24 cellular contexts compared by ENCODE assay signal in genomic region chr15:37416103-37416502, GRCh38.
DNase-seq lines count a peak whose midpoint lies in the region; ATAC-seq, FAIRE-seq and TF ChIP-seq lines count a peak whose summit lies in the region.
"Had no signal": no experiment of that assay in that cellular context is flagged by ENCODE, and none has a peak within 500 bp of the region (broad histone marks: within the 10 kb centered on the region; RNA-seq: fewer than 3 reads in every experiment).

No MANE protein-coding gene starts in this region.

- no peaks in the 10 kb centered on the region; the same call in 1 of the 2 replicates for H3K9me3 ChIP-seq in HepG2 (ENCODE audit: low read length)
- H3K9me3 ChIP-seq in right lobe of liver = no peaks in the 10 kb centered on the region
- no peaks in the 10 kb centered on the region for H3K9me3 ChIP-seq in K562 (replicated peaks; ENCODE audit: control insufficient read depth, insufficient read depth, low read depth, low read length)
- H3K9me3 ChIP-seq: BE2C, BLaER1 had no signal

- CTCF ChIA-PET in HepG2 (lab: Yijun Ruan, JAX; ENCODE audit: low intra/inter-chr PET ratio, low total read pairs) = no interaction called here
- CTCF ChIA-PET in K562 (lab: Yijun Ruan, JAX; ENCODE audit: low intra/inter-chr PET ratio) = no interaction called here

- intact Hi-C loops in HepG2 (cut with micrococcal nuclease; ENCODE audit: unreplicated experiment) (no loop called here), right lobe of liver (cut with DNase I) (no loop called here), K562 (cut with micrococcal nuclease) (no loop called here)

- H3K4me2 ChIP-seq in HepG2 (ENCODE audit: low read depth, low read length) (no peak overlapping the region), K562 (ENCODE audit: insufficient read depth, low read length) (no peak overlapping the region)
- H3K4me2 ChIP-seq: BLaER1 had no signal

- ATAC-seq in HepG2 (no peak), right lobe of liver (no peak), K562 (no peak)

- H3K9me1 ChIP-seq in K562 (ENCODE audit: control insufficient read depth, insufficient read depth, low read length) = no peaks in the 10 kb centered on the region

- H3K36me3 ChIP-seq in HepG2 (replicated peaks in 1 of 2; ENCODE audit: control insufficient read depth in 1 of 2, insufficient read depth in 2 of 2, low read length in 2 of 2) = no peaks in the 10 kb centered on the region
- no peaks in the 10 kb centered on the region for H3K36me3 ChIP-seq in right lobe of liver
- no peaks in the 10 kb centered on the region for H3K36me3 ChIP-seq in K562 (ENCODE audit: control insufficient read depth, insufficient read depth, low read length)
- H3K36me3 ChIP-seq: BE2C, BLaER1 had no signal

- TF ChIP-seq RAD21 in HepG2 (CRISPR knock-in tag; IDR thresholded peaks at IDR 0.05) (no peak), K562 (CRISPR knock-in tag; conservative IDR thresholded peaks at IDR 0.05 in 1 of 2, IDR thresholded peaks at IDR 0.05 in 1 of 2) (no peak)

- no peak overlapping the region for H3K9ac ChIP-seq in HepG2 (ENCODE audit: insufficient read depth, low read depth, low read length)
- H3K9ac ChIP-seq in K562 (ENCODE audit: insufficient read depth in 1 of 2, low read depth in 2 of 2, low read length in 2 of 2) = no peak overlapping the region
- H3K9ac ChIP-seq: BLaER1 had no signal

- no peak overlapping the region for H3K4me3 ChIP-seq in HepG2 (replicated peaks in 1 of 3; ENCODE audit: insufficient read depth in 1 of 3, low read depth in 2 of 3, low read length in 3 of 3)
- H3K4me3 ChIP-seq in right lobe of liver = no peak overlapping the region
- no peak overlapping the region for H3K4me3 ChIP-seq in K562
- H3K4me3 ChIP-seq: BLaER1 had no signal

- no peaks in the 10 kb centered on the region for H4K20me1 ChIP-seq in HepG2 (ENCODE audit: insufficient read depth, low read length)
- H4K20me1 ChIP-seq in K562 (replicated peaks; ENCODE audit: control insufficient read depth, insufficient read depth, low read length) = no peaks in the 10 kb centered on the region
- H4K20me1 ChIP-seq: BLaER1 had no signal

- TF ChIP-seq CTCF in HepG2 (CRISPR knock-in tag; IDR thresholded peaks at IDR 0.05) = no peak
- TF ChIP-seq CTCF in right lobe of liver (IDR thresholded peaks at IDR 0.05) = no peak
- TF ChIP-seq CTCF in K562 (IDR thresholded peaks at IDR 0.05 in 2 of 3, conservative IDR thresholded peaks at IDR 0.05 in 1 of 3; ENCODE audit: insufficient read depth in 2 of 3, low read depth in 1 of 3, low read length in 3 of 3) = no peak

- POLR2A ChIA-PET in HepG2 (lab: Yijun Ruan, JAX) = no interaction called here
- POLR2A ChIA-PET in K562 (lab: Yijun Ruan, JAX) = no interaction called here

- WGBS in HepG2 (ENCODE audit: low lambda C conversion rate) = 27% methylated on average over 1 of the region's 1 CpG
- WGBS in right lobe of liver (ENCODE audit: insufficient coverage, low coverage, low lambda C conversion rate, missing lambda C conversion rate) = 93% methylated on average over 1 of the region's 1 CpG
- WGBS in K562 (ENCODE audit: insufficient coverage, low coverage, missing lambda C conversion rate) = 0% methylated on average over 1 of the region's 1 CpG

- FAIRE-seq in HepG2 (lab: Jason Lieb, UNC) (no peak), K562 (lab: Jason Lieb, UNC) (no peak), RCC 7860 (lab: Jason Lieb, UNC) (no peak)
- FAIRE-seq: G401.6, GM12891, GM19239 had no signal

- DNase-seq in HepG2 (ENCODE audit: low spot score) (no peak), right lobe of liver (no peak), K562 (ENCODE audit: extremely low read depth in 1 of 4, low spot score in 3 of 4) (no peak), RCC 7860 (ENCODE audit: low spot score) (no peak), G401 (ENCODE audit: low spot score) (no peak)
- DNase-seq: ACHN; BE2C; C1 segment of cervical spinal cord; CD4-positive, alpha-beta memory T cell; CD4-positive, CD25-positive, alpha-beta regulatory T cell; CD8-positive, alpha-beta memory T cell; COR-L47; DMS 273 treated with DMSO at 0.1 percent for 48 hours; DMS153; DMS53; DMS79; DND-41; EL; GF-D8 had no signal

- H2AFZ ChIP-seq in HepG2 (ENCODE audit: low read length) (no peak overlapping the region), K562 (ENCODE audit: low read depth, low read length) (no peak overlapping the region)

- in situ Hi-C loops in HepG2 (cut with HindIII; ENCODE audit: extremely low pct_ligation_motif_present, low pct_unique_long_range_greater_than_20kb) = no loop called here
- in situ Hi-C loops in K562 (cut with MboI) = no loop called here
- in situ Hi-C loops in G401 (cut with HindIII; ENCODE audit: low sequenced_read_pairs) = no loop called here

- no peak overlapping the region for H3K27ac ChIP-seq in HepG2 (ENCODE audit: extremely low read length, insufficient read depth, low read length)
- H3K27ac ChIP-seq in right lobe of liver = no peak overlapping the region
- no peak overlapping the region for H3K27ac ChIP-seq in K562 (ENCODE audit: extremely low read depth, low read depth, low read length)
- H3K27ac ChIP-seq: 22Rv1, BLaER1 had no signal

- no TSS peak for BruUV-seq in HepG2 (replicated peaks; lab: Mats Ljungman, UMichigan)
- BruUV-seq in K562 (replicated peaks; lab: Mats Ljungman, UMichigan) = no TSS peak

- no peaks in the 10 kb centered on the region for H3K79me2 ChIP-seq in HepG2 (ENCODE audit: insufficient read depth, low read length)
- no peaks in the 10 kb centered on the region for H3K79me2 ChIP-seq in K562 (ENCODE audit: control insufficient read depth, insufficient read depth, low read length)

- H3K4me1 ChIP-seq in HepG2 (ENCODE audit: insufficient read depth, low read length) (no peaks in the 10 kb centered on the region), right lobe of liver (no peaks in the 10 kb centered on the region), K562 (replicated peaks in 1 of 2; ENCODE audit: control insufficient read depth in 2 of 2, insufficient read depth in 2 of 2, low read length in 2 of 2) (no peaks in the 10 kb centered on the region)
- H3K4me1 ChIP-seq: BE2C, BLaER1 had no signal

- TF ChIP-seq EP300 in HepG2 (IDR thresholded peaks at IDR 0.05; ENCODE audit: low read depth in 2 of 2, low read length in 2 of 2) (no peak), HepG2 (CRISPR knock-in tag; IDR thresholded peaks at IDR 0.05; ENCODE audit: borderline replicate concordance) (no peak), K562 (IDR thresholded peaks at IDR 0.05; ENCODE audit: low read length) (no peak)

- no peaks in the 10 kb centered on the region for H3K27me3 ChIP-seq in HepG2 (ENCODE audit: control insufficient read depth in 1 of 2, insufficient read depth in 2 of 2, low read length in 2 of 2)
- no peaks in the 10 kb centered on the region for H3K27me3 ChIP-seq in right lobe of liver
- no peaks in the 10 kb centered on the region for H3K27me3 ChIP-seq in K562 (ENCODE audit: control insufficient read depth in 2 of 2, insufficient read depth in 2 of 2, low read length in 2 of 2)
- H3K27me3 ChIP-seq: BE2C, BLaER1 had no signal

- TF ChIP-seq POLR2A in HepG2 (IDR thresholded peaks at IDR 0.05; ENCODE audit: insufficient read depth in 1 of 2, low read depth in 2 of 2, low read length in 2 of 2) = no peak
- no peak for TF ChIP-seq POLR2A in right lobe of liver (IDR thresholded peaks at IDR 0.05)
- TF ChIP-seq POLR2A in K562 (conservative IDR thresholded peaks at IDR 0.05) = no peak

TF ChIP-seq in HepG2, 621 proteins besides CTCF, POLR2A, EP300 and RAD21:
- TF ChIP-seq MAFK (conservative IDR thresholded peaks at IDR 0.05 in 1 of 2, IDR thresholded peaks at IDR 0.05 in 1 of 2; ENCODE audit: low read length in 2 of 2) = peak in 1 of 2 experiments; percentile 70; a peak in 3 of 4 replicates
- peak; percentile 47; the same call in 1 of the 2 replicates for TF ChIP-seq MAFF (IDR thresholded peaks at IDR 0.05; ENCODE audit: low read depth, low read length)
- no peak for TF ChIP-seq ZNF775 (CRISPR knock-in tag; IDR thresholded peaks at IDR 0.05; ENCODE audit: borderline replicate concordance)
- TF ChIP-seq, protein P1, sequence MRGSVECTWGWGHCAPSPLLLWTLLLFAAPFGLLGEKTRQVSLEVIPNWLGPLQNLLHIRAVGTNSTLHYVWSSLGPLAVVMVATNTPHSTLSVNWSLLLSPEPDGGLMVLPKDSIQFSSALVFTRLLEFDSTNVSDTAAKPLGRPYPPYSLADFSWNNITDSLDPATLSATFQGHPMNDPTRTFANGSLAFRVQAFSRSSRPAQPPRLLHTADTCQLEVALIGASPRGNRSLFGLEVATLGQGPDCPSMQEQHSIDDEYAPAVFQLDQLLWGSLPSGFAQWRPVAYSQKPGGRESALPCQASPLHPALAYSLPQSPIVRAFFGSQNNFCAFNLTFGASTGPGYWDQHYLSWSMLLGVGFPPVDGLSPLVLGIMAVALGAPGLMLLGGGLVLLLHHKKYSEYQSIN (CRISPR knock-in tag; IDR thresholded peaks at IDR 0.05; ENCODE audit: borderline replicate concordance) = no peak
- no peak for TF ChIP-seq ZC3H13 (CRISPR knock-in tag; IDR thresholded peaks at IDR 0.05)
- TF ChIP-seq SKI (IDR thresholded peaks at IDR 0.05; ENCODE audit: partially characterized antibody) = no peak
TF ChIP-seq in HepG2: peak in this region for 2.

TF ChIP-seq in K562, 482 proteins besides CTCF, POLR2A, EP300 and RAD21:
- TF ChIP-seq ZNF316 (IDR thresholded peaks at IDR 0.05) = 0 out of 2 replicates have a peak, but pooled peaks have one; percentile 13
- TF ChIP-seq RNF2 (IDR thresholded peaks at IDR 0.05) = no peak
- TF ChIP-seq CBFA2T3 (IDR thresholded peaks at IDR 0.05) = no peak
- TF ChIP-seq MAFF (IDR thresholded peaks at IDR 0.05; ENCODE audit: low read length) = peak; percentile 22; the same call in 1 of the 2 replicates
- no peak for TF ChIP-seq MTA2 (IDR thresholded peaks at IDR 0.05; ENCODE audit: low read depth)
- no peak for TF ChIP-seq MTA1 (IDR thresholded peaks at IDR 0.05; ENCODE audit: borderline replicate concordance)
- TF ChIP-seq TEAD4 (IDR thresholded peaks at IDR 0.05; ENCODE audit: low read length) = no peak
- no peak for TF ChIP-seq TEAD4 (CRISPR knock-in tag; IDR thresholded peaks at IDR 0.05; ENCODE audit: borderline replicate concordance)
- no peak for TF ChIP-seq TGIF2 (CRISPR knock-in tag; IDR thresholded peaks at IDR 0.05)
- TF ChIP-seq MAFK (IDR thresholded peaks at IDR 0.05; ENCODE audit: low read length) = peak; percentile 22; the same call in 1 of the 2 replicates

Comparison
In these comparisons a context has a peak if more than half of its experiments do, and no peak if none do; other contexts are left out.
1. Of the 241 proteins assayed by ChIP-seq in both HepG2 and K562: peak only in HepG2: none; only in K562: none; in both: MAFF; in neither: 239; mixed calls (peak in some experiments, not most) for 1.